10 cellular contexts compared by ENCODE assay signal in genomic region chr3:15769256-15769915, GRCh38. TPM values are rescaled to one million over a fixed set of nuclear protein-coding genes. Genes with fewer than 3 reads are reported as not detected.
DNase-seq lines count a peak whose midpoint lies in the region; FAIRE-seq and TF ChIP-seq lines count a peak whose summit lies in the region.
"Had no signal": no experiment of that assay in that cellular context is flagged by ENCODE, and none has a peak within 500 bp of the region (broad histone marks: within the 10 kb centered on the region; RNA-seq: fewer than 3 reads in every experiment).

No MANE protein-coding gene starts in this region.

- intact Hi-C loops in activated CD4-positive, alpha-beta memory T cell treated with anti-CD3 and anti-CD28 coated beads for 36 hours (cut with micrococcal nuclease), result loop anchor here (1.0 kb wide), 2 partner anchors 23 to 29 kb away; no protein-coding TSS in a partner anchor

- H3K79me2 ChIP-seq in keratinocyte (ENCODE audit: control insufficient read depth, insufficient read depth, low read length), result peaks cover 17% of the 10 kb centered on the region

- H3K4me1 Mint-ChIP-seq in activated CD4-positive, alpha-beta memory T cell treated with anti-CD3 and anti-CD28 coated beads for 36 hours (ENCODE audit: low read depth), result peaks cover 42% of the 10 kb centered on the region
- H3K4me1 Mint-ChIP-seq: nephron progenitor cell had no signal

- H3K36me3 Mint-ChIP-seq in activated CD4-positive, alpha-beta memory T cell treated with anti-CD3 and anti-CD28 coated beads for 36 hours, result peaks cover 9% of the 10 kb centered on the region

- no peaks in the 10 kb centered on the region for H3K9me1 ChIP-seq in keratinocyte (ENCODE audit: control insufficient read depth, extremely low read depth, insufficient read depth, low read length)

- H3K27ac Mint-ChIP-seq in activated CD4-positive, alpha-beta memory T cell treated with anti-CD3 and anti-CD28 coated beads for 36 hours, result no peak overlapping the region
- H3K27ac Mint-ChIP-seq: nephron progenitor cell had no signal

- CTCF ChIA-PET in HEK293T (lab: Yijun Ruan, JAX), result no interaction called here
- CTCF ChIA-PET in activated CD4-positive, alpha-beta memory T cell treated with anti-CD3 and anti-CD28 coated beads for 36 hours (lab: Charles Lee), result interaction anchor here (0.8 kb wide), 1 partner anchor 24 kb away, joined by 4 read pairs; no protein-coding TSS in a partner anchor

- peaks cover 0 to 74% (median 25%) of the 10 kb centered on the region in 11 experiments; a peak in 8 of 22 replicates for H4K20me1 ChIP-seq in BLaER1 treated with 17β-estradiol and CSF1 and Interleukin-3, amounts not matched to agents 10 nM and 100 nM
- H4K20me1 ChIP-seq in keratinocyte (ENCODE audit: control insufficient read depth, extremely low read depth, insufficient read depth, low read length), result no peaks in the 10 kb centered on the region

- H2AFZ ChIP-seq in keratinocyte (ENCODE audit: control insufficient read depth, low read length), result no peak overlapping the region

- H3K27ac ChIP-seq in BLaER1 treated with 17β-estradiol and CSF1 and Interleukin-3, amounts not matched to agents 10 nM and 100 nM, result peak overlapping the region in 9 of 11 experiments; percentile 58 to 87 (median 80); a peak in 17 of 22 replicates
- H3K27ac ChIP-seq in SK-N-MC (peak overlapping the region; percentile 81), keratinocyte (ENCODE audit: control insufficient read depth, insufficient read depth, low read length) (peak overlapping the region; percentile 69)

- H3K4me3 ChIP-seq in BLaER1 treated with 17β-estradiol and CSF1 and Interleukin-3, amounts not matched to agents 10 nM and 100 nM, result no peak overlapping the region
- no peak overlapping the region for H3K4me3 ChIP-seq in SK-N-MC
- no peak overlapping the region for H3K4me3 ChIP-seq in keratinocyte (ENCODE audit: control insufficient read depth in 2 of 3, extremely low read depth in 1 of 3, insufficient read depth in 2 of 3, low read depth in 1 of 3, low read length in 3 of 3)

- H3K36me3 ChIP-seq in BLaER1 treated with 17β-estradiol and CSF1 and Interleukin-3, amounts not matched to agents 10 nM and 100 nM, result peaks cover 12 to 98% (median 70%) of the 10 kb centered on the region in 11 experiments; a peak in 21 of 22 replicates
- H3K36me3 ChIP-seq in SK-N-MC (ENCODE audit: insufficient read depth, low read length) (no peaks in the 10 kb centered on the region), keratinocyte (ENCODE audit: control insufficient read depth in 2 of 2, extremely low read depth in 1 of 2, insufficient read depth in 2 of 2, low read length in 2 of 2) (no peaks in the 10 kb centered on the region)

- no peak for TF ChIP-seq CTCF in keratinocyte (optimal IDR thresholded peaks at IDR 0.05 in 1 of 3, IDR thresholded peaks at IDR 0.05 in 1 of 3, conservative IDR thresholded peaks at IDR 0.05 in 1 of 3; ENCODE audit: extremely low read depth in 1 of 3, insufficient read depth in 2 of 3, low read length in 3 of 3)

- DNase-seq in HCEC 1CT (peak; percentile 48), SK-N-MC (ENCODE audit: low read depth, low spot score) (no peak), keratinocyte (ENCODE audit: low read depth, low spot score) (no peak), HEK293T (ENCODE audit: extremely low spot score) (no peak), NCI-H2227 treated with DMSO at 0.1 percent for 48 hours (lab: John Stamatoyannopoulos, UW) (no peak)
- DNase-seq in NK-92 treated with Interleukin-12 subunit alpha and Interleukin-12 subunit beta, amount 100 ng/mL, for 24 hours (lab: John Stamatoyannopoulos, UW), result no peak
- DNase-seq in activated CD4-positive, alpha-beta memory T cell treated with anti-CD3 and anti-CD28 coated beads for 36 hours, result no peak
- DNase-seq: NCI-H2029 treated with DMSO at 0.1 percent for 48 hours, nephron progenitor cell had no signal

- H3K27me3 ChIP-seq in BLaER1 treated with 17β-estradiol and CSF1 and Interleukin-3, amounts not matched to agents 10 nM and 100 nM, result no peaks in the 10 kb centered on the region
- H3K27me3 ChIP-seq in keratinocyte (ENCODE audit: control insufficient read depth, extremely low read depth, insufficient read depth, low read length), result no peaks in the 10 kb centered on the region

- H3K9me3 ChIP-seq in BLaER1 treated with 17β-estradiol and CSF1 and Interleukin-3, amounts not matched to agents 10 nM and 100 nM (replicated peaks in 1 of 11), result peaks cover 0 to 13% (median 0%) of the 10 kb centered on the region in 11 experiments; a peak in 6 of 22 replicates
- H3K9me3 ChIP-seq in SK-N-MC (ENCODE audit: low read depth, low read length) (no peaks in the 10 kb centered on the region), keratinocyte (ENCODE audit: control insufficient read depth, low read depth, low read length) (no peaks in the 10 kb centered on the region)

- no peak for FAIRE-seq in keratinocyte (lab: Jason Lieb, UNC)

- no peak overlapping the region for H3K4me3 Mint-ChIP-seq in activated CD4-positive, alpha-beta memory T cell treated with anti-CD3 and anti-CD28 coated beads for 36 hours
- H3K4me3 Mint-ChIP-seq: nephron progenitor cell had no signal

- peak overlapping the region in 6 of 11 experiments; percentile 53 to 71 (median 62); a peak in 7 of 22 replicates for H3K9ac ChIP-seq in BLaER1 treated with 17β-estradiol and CSF1 and Interleukin-3, amounts not matched to agents 10 nM and 100 nM
- H3K9ac ChIP-seq in SK-N-MC (ENCODE audit: insufficient read length) (no peak overlapping the region), keratinocyte (ENCODE audit: control insufficient read depth, extremely low read depth, insufficient read depth, low read length) (no peak overlapping the region)

- dilution Hi-C loops in keratinocyte (cut with MboI; ENCODE audit: extremely low pct_ligation_motif_present, low sequenced_read_pairs), result no loop called here

- H3K27me3 Mint-ChIP-seq in activated CD4-positive, alpha-beta memory T cell treated with anti-CD3 and anti-CD28 coated beads for 36 hours, result no peaks in the 10 kb centered on the region

- H3K4me1 ChIP-seq in BLaER1 treated with 17β-estradiol and CSF1 and Interleukin-3, amounts not matched to agents 10 nM and 100 nM, result peaks cover 0 to 57% (median 25%) of the 10 kb centered on the region in 10 experiments; a peak in 15 of 20 replicates
- H3K4me1 ChIP-seq in keratinocyte (ENCODE audit: control insufficient read depth, extremely low read depth, insufficient read depth, low read length), result peaks cover 25% of the 10 kb centered on the region

- H3K4me2 ChIP-seq in BLaER1 treated with 17β-estradiol and CSF1 and Interleukin-3, amounts not matched to agents 10 nM and 100 nM, result peak overlapping the region in 8 of 11 experiments; percentile 10 to 81 (median 64); a peak in 15 of 22 replicates
- peak overlapping the region; percentile 65 for H3K4me2 ChIP-seq in keratinocyte (ENCODE audit: control insufficient read depth, extremely low read depth, insufficient read depth, low read depth, low read length)

- POLR2A ChIA-PET in HEK293T (lab: Yijun Ruan, JAX), result no interaction called here
- POLR2A ChIA-PET in activated CD4-positive, alpha-beta memory T cell treated with anti-CD3 and anti-CD28 coated beads for 36 hours (lab: Charles Lee), result interaction anchor here (1.0 kb wide), 1 partner anchor 30 kb away, joined by 3 read pairs; no protein-coding TSS in a partner anchor

- H3K9me3 Mint-ChIP-seq in activated CD4-positive, alpha-beta memory T cell treated with anti-CD3 and anti-CD28 coated beads for 36 hours, result no peaks in the 10 kb centered on the region

TF ChIP-seq in HEK293T, 16 proteins besides CTCF, POLR2A, EP300 and RAD21:
- no peak for TF ChIP-seq HDGF (IDR thresholded peaks at IDR 0.05; ENCODE audit: borderline replicate concordance)
- no peak for TF ChIP-seq BHLHE40 (IDR thresholded peaks at IDR 0.05; ENCODE audit: borderline replicate concordance)
- TF ChIP-seq FOXM1 (IDR thresholded peaks at IDR 0.05; ENCODE audit: borderline replicate concordance), result no peak
- no peak for TF ChIP-seq CTBP1 (IDR thresholded peaks at IDR 0.05; ENCODE audit: borderline replicate concordance)
- TF ChIP-seq L3MBTL2 (conservative IDR thresholded peaks at IDR 0.05), result no peak
- TF ChIP-seq SUZ12 (IDR thresholded peaks at IDR 0.05), result no peak
- no peak for TF ChIP-seq SP1 (IDR thresholded peaks at IDR 0.05)
- TF ChIP-seq FOXA1 (IDR thresholded peaks at IDR 0.05), result no peak
- no peak for TF ChIP-seq PKNOX1 (IDR thresholded peaks at IDR 0.05)

RNA-seq across cellular contexts. Expression of gene ANKRD28, which starts 28.4 kb away (rescaled TPM):
- polyA plus RNA-seq in keratinocyte, result 16.4 to 32.7 TPM (median 22.0 TPM) in 3 replicates
- 20.7 TPM for polyA plus RNA-seq in keratinocyte (2011; ENCODE audit: low read depth)
- polyA plus RNA-seq in keratinocyte (2011; cell fraction: cytosol; rRNA removed), result 11.3 and 20.7 TPM in 2 replicates
- polyA plus RNA-seq in keratinocyte (2011; cell fraction: nucleus; rRNA removed), result 27.6 and 33.4 TPM in 2 replicates
- polyA plus RNA-seq in keratinocyte (2012; ENCODE audit: low replicate concordance), result 11.8 and 20.4 TPM in 2 replicates
- 25.9 to 81.2 TPM (median 30.5 TPM) in 3 replicates for polyA minus RNA-seq in keratinocyte
- 24.9 TPM for polyA minus RNA-seq in keratinocyte (2011; cell fraction: cytosol; rRNA and poly(A)+ RNA removed)
- 30.4 and 65.2 TPM in 2 replicates for polyA minus RNA-seq in keratinocyte (2011; cell fraction: nucleus; rRNA and poly(A)+ RNA removed)
- 10 to 100 TPM; 31.4 to 34.8 TPM for total RNA-seq in activated CD4-positive, alpha-beta memory T cell treated with anti-CD3 and anti-CD28 coated beads for 36 hours

Comparison
In these comparisons a context has a peak if more than half of its experiments do, and no peak if none do; other contexts are left out.
1. H3K9ac ChIP-seq: peak in BLaER1 treated with 17β-estradiol and CSF1 and Interleukin-3, amounts not matched to agents 10 nM and 100 nM (6 of 11); none in SK-N-MC (single experiment) and keratinocyte (single experiment).
2. Peak in every context shown above with its lines, with median percentiles within 50 percentile points of each other: H3K27ac ChIP-seq.